In genomic region chr5:160506006-160507004, GRCh38 we compare ENCODE assay signal across 8 cellular contexts.
A peak's percentile ranks its signal among the peaks of the same experiment; 100 is the strongest.
DNase-seq lines count a peak whose midpoint lies in the region; ATAC-seq lines count a peak whose summit lies in the region.

No MANE protein-coding gene starts in this region.

- ATAC-seq in GM18499 (IDR thresholded peaks at IDR 0.05; ENCODE audit: insufficient read depth, unreplicated experiment) = peak; percentile 75

- DNase-seq in HCEC 1CT (peak; percentile 6), NCI-H748 treated with DMSO at 0.1 percent for 48 hours (lab: John Stamatoyannopoulos, UW) (peak; percentile 31), iPS-NIHi7 (ENCODE audit: extremely low spot score) (peak; percentile 38), SHP77 treated with DMSO at 0.1 percent for 48 hours (lab: John Stamatoyannopoulos, UW) (no peak), T1000 (lab: John Stamatoyannopoulos, UW) (no peak)
- DNase-seq in activated naive CD4-positive, alpha-beta T cell (lab: John Stamatoyannopoulos, UW) = peak in 3 of 4 experiments; percentile 6 to 52 (median 6)
- DNase-seq in stimulated activated CD8-positive, alpha-beta memory T cell treated with anti-CD3 and anti-CD28 coated beads, Interleukin-12 subunit alpha, Interleukin-12 subunit beta, amount 100 ng/mL, for 24 hours (ENCODE audit: extremely low read depth) = peak; percentile 30

Comparison
In these comparisons a context has a peak if more than half of its experiments do, and no peak if none do; other contexts are left out.
1. DNase-seq: peak in HCEC 1CT (single experiment), NCI-H748 treated with DMSO at 0.1 percent for 48 hours (single experiment), activated naive CD4-positive, alpha-beta T cell (3 of 4), iPS-NIHi7 (single experiment) and stimulated activated CD8-positive, alpha-beta memory T cell treated with anti-CD3 and anti-CD28 coated beads, Interleukin-12 subunit alpha, Interleukin-12 subunit beta, amount 100 ng/mL, for 24 hours (single experiment); none in SHP77 treated with DMSO at 0.1 percent for 48 hours (single experiment) and T1000 (single experiment).